ENCODE assay signal across 26 cellular contexts in genomic region chr13:58024103-58024502, GRCh38.
"Had no signal": no experiment of that assay in that cellular context is flagged by ENCODE, and none has a peak within 500 bp of the region (broad histone marks: within the 10 kb centered on the region; RNA-seq: fewer than 3 reads in every experiment).

No MANE protein-coding gene starts in this region.

- H3K4me3 ChIP-seq: colonic mucosa, coronary artery, dorsolateral prefrontal cortex, esophagus muscularis mucosa, esophagus squamous epithelium, gastrocnemius medialis, gastroesophageal sphincter, heart left ventricle, heart right ventricle had no signal

- H3K27me3 ChIP-seq: colonic mucosa, dorsolateral prefrontal cortex, esophagus muscularis mucosa, esophagus squamous epithelium, foreskin keratinocyte, gastrocnemius medialis, gastroesophageal sphincter, heart left ventricle, heart right ventricle had no signal

- H3K9me3 ChIP-seq: colonic mucosa, esophagus muscularis mucosa, esophagus squamous epithelium, gastrocnemius medialis, gastroesophageal sphincter, heart left ventricle, heart right ventricle had no signal

- H3K27ac ChIP-seq: colonic mucosa, coronary artery, dorsolateral prefrontal cortex, epithelial cell of prostate, esophagus muscularis mucosa, esophagus squamous epithelium, foreskin keratinocyte, gastrocnemius medialis, gastroesophageal sphincter, heart left ventricle, heart right ventricle had no signal

- FAIRE-seq: colon, endometrium, endothelial cell of umbilical vein had no signal

- H3K36me3 ChIP-seq: colonic mucosa, esophagus muscularis mucosa, esophagus squamous epithelium, gastrocnemius medialis, gastroesophageal sphincter, heart left ventricle, heart right ventricle had no signal

- H3K4me1 ChIP-seq: colonic mucosa, esophagus muscularis mucosa, esophagus squamous epithelium, foreskin keratinocyte, gastrocnemius medialis, gastroesophageal sphincter, heart right ventricle had no signal

- DNase-seq: colonic mucosa; cortex of kidney; dermis blood vessel endothelial cell; dorsolateral prefrontal cortex; effector CD4-positive, alpha-beta T cell; effector CD8-positive, alpha-beta T cell; effector memory CD4-positive, alpha-beta T cell; effector memory CD8-positive, alpha-beta T cell; endodermal cell; erythroblast; esophagus squamous epithelium; foreskin fibroblast; foreskin keratinocyte; foreskin melanocyte; gastrocnemius medialis; glutamatergic neuron; head of caudate nucleus; heart left ventricle; heart right ventricle had no signal
